1 cellular context compared by ENCODE assay signal in genomic region chr1:15261155-15262002, GRCh38.
TF ChIP-seq lines count a peak whose summit lies in the region.

No MANE protein-coding gene starts in this region.

TF ChIP-seq in K562, 482 proteins besides CTCF, POLR2A, EP300 and RAD21 (continued from another document):
- no peak for TF ChIP-seq GATA2 (CRISPR knock-in tag; IDR thresholded peaks at IDR 0.05)
- no peak for TF ChIP-seq NUFIP1 (IDR thresholded peaks at IDR 0.05; ENCODE audit: partially characterized antibody)
- no peak for TF ChIP-seq ZNF507 (tag; conservative IDR thresholded peaks at IDR 0.05)
- no peak for TF ChIP-seq EP400 (IDR thresholded peaks at IDR 0.05)
- TF ChIP-seq SMAD4 (CRISPR knock-in tag; conservative IDR thresholded peaks at IDR 0.05): no peak; the same call in 1 of the 2 replicates
- 0 out of 2 replicates have a peak, but pooled peaks have one; percentile 36 for TF ChIP-seq ZBTB17 (CRISPR knock-in tag; IDR thresholded peaks at IDR 0.05)
- no peak for TF ChIP-seq ZNF277 (CRISPR knock-in tag; IDR thresholded peaks at IDR 0.05; ENCODE audit: borderline replicate concordance)
- no peak for TF ChIP-seq ARID2 (IDR thresholded peaks at IDR 0.05)
- no peak for TF ChIP-seq LEF1 (IDR thresholded peaks at IDR 0.05)
